Comparison of ENCODE assay signal across 10 cellular contexts in the genomic region with DNA sequence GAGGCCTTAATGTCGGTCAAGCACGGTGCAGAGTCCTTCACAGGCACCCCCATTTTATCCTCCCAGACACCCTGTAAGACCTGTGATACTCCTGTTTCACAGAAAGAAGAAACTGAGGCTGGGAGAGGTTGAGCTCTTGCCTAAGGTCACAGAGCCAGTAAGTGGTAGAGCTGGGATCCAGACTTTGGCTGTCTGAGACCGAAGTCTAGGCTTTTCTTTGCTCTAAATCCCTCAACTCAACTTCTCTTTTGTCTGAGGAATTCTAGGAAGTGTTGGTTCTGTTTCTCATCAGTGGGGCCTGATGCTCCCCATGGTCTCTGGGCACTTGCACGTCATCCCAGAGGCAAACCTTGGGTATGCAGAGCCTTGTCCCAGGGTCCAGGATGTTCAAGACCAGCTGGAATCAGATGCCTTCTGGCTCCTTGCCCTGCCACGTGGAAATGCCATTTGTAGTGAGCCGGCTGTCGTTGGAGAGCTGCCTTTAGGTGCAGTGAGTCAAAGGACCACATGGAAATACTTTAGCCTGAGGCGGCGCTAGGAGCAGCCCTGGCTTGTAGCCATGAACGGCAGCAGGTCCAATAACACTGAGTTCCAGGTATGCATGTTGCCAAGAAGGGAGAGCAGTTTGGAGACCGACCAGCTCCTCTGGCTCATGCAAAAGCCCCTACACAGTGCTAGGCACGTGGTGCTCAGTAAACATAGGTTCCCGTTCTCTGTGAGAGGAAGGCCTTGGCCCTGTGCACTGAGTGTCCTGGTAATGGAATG. TPM values are rescaled to one million over a fixed set of nuclear protein-coding genes. Genes with fewer than 3 reads are reported as not detected.
DNase-seq lines count a peak whose midpoint lies in the region; ATAC-seq, FAIRE-seq and TF ChIP-seq lines count a peak whose summit lies in the region.
"Had no signal": no experiment of that assay in that cellular context is flagged by ENCODE, and none has a peak within 500 bp of the region (broad histone marks: within the 10 kb centered on the region; RNA-seq: fewer than 3 reads in every experiment).

No MANE protein-coding gene starts in this region.

- in situ Hi-C loops in HAP-1 (cut with MboI; ENCODE audit: low sequenced_read_pairs), result no loop called here

- H3K36me3 ChIP-seq in lower lobe of right lung (no peaks in the 10 kb centered on the region), HAP-1 (replicated peaks) (no peaks in the 10 kb centered on the region)

- DNase-seq in AG20443 (ENCODE audit: low spot score) (peak; percentile 86), HT1080 (ENCODE audit: low read depth) (peak; percentile 82), amniotic epithelial cell (ENCODE audit: low read depth) (peak; percentile 63), lower lobe of right lung (no peak), GM19239 (ENCODE audit: insufficient read length, low spot score) (no peak), HAP-1 (ENCODE audit: low spot score in 2 of 2) (no peak), SIG-M5 (lab: John Stamatoyannopoulos, UW) (no peak), iPS-NIHi7 (ENCODE audit: extremely low spot score) (no peak)
- DNase-seq: T-helper 17 cell had no signal

- H3K4me1 ChIP-seq in lower lobe of right lung (peaks cover 40% of the 10 kb centered on the region), HAP-1 (no peaks in the 10 kb centered on the region)

- no peak for TF ChIP-seq CTCF in lower lobe of right lung (IDR thresholded peaks at IDR 0.05)

- peak; percentile 28 to 49 for ATAC-seq in lower lobe of right lung
- ATAC-seq: T-helper 17 cell had no signal

- FAIRE-seq in GM19239 (lab: Jason Lieb, UNC), result no peak
- FAIRE-seq: GM18507 had no signal

- peaks cover 17% of the 10 kb centered on the region for H3K27me3 ChIP-seq in lower lobe of right lung (ENCODE audit: low read depth)
- no peaks in the 10 kb centered on the region for H3K27me3 ChIP-seq in HAP-1 (ENCODE audit: low read depth)

- intact Hi-C loops in lower lobe of right lung (cut with DNase I), result no loop called here

- H3K4me3 ChIP-seq in lower lobe of right lung (no peak overlapping the region), HAP-1 (no peak overlapping the region)

- peak overlapping the region; percentile 25 for H3K27ac ChIP-seq in lower lobe of right lung

- H3K9me3 ChIP-seq in lower lobe of right lung, result no peaks in the 10 kb centered on the region
- H3K9me3 ChIP-seq in HAP-1, result no peaks in the 10 kb centered on the region

RNA-seq across cellular contexts. Expression of a gene that starts 9.2 kb away (rescaled TPM):
- total RNA-seq in HT1080 (2014; rRNA removed; shearing (Covaris generic)), result not detected in 2 replicates
- not detected in 2 replicates for polyA plus RNA-seq in HT1080 (2015; cell fraction: cytosol; rRNA removed)
- not detected in 2 replicates for polyA plus RNA-seq in HT1080 (2015; cell fraction: nucleus; rRNA removed)
- not detected for total RNA-seq in lower lobe of right lung

RNA-seq across cellular contexts. Expression of a gene that starts 14.2 kb away (rescaled TPM):
- total RNA-seq in HT1080 (2014; rRNA removed; shearing (Covaris generic)), result not detected in 2 replicates
- not detected in 2 replicates for polyA plus RNA-seq in HT1080 (2015; cell fraction: cytosol; rRNA removed)
- polyA plus RNA-seq in HT1080 (2015; cell fraction: nucleus; rRNA removed), result not detected in 2 replicates
- total RNA-seq in lower lobe of right lung, result 0.30 TPM

RNA-seq across cellular contexts. Expression of a gene that starts 38.9 kb away (rescaled TPM):
- total RNA-seq in HT1080 (2014; rRNA removed; shearing (Covaris generic)), result 311 and 355 TPM in 2 replicates
- polyA plus RNA-seq in HT1080 (2015; cell fraction: cytosol; rRNA removed), result 178 and 196 TPM in 2 replicates
- 265 and 281 TPM in 2 replicates for polyA plus RNA-seq in HT1080 (2015; cell fraction: nucleus; rRNA removed)
- total RNA-seq in lower lobe of right lung, result 258 TPM

Comparison
In these comparisons a context has a peak if more than half of its experiments do, and no peak if none do; other contexts are left out.
1. DNase-seq: peak in AG20443 (single experiment), HT1080 (single experiment) and amniotic epithelial cell (single experiment); none in lower lobe of right lung (single experiment), GM19239 (single experiment), HAP-1 (0 of 2), SIG-M5 (single experiment) and iPS-NIHi7 (single experiment).